ENCODE assay signal across 8 cellular contexts in genomic region chr6:31971993-31972708, GRCh38. TPM values are rescaled to one million over a fixed set of nuclear protein-coding genes. Genes with fewer than 3 reads are reported as not detected.
A peak's percentile ranks its signal among the peaks of the same experiment; 100 is the strongest.
DNase-seq lines count a peak whose midpoint lies in the region; ATAC-seq and TF ChIP-seq lines count a peak whose summit lies in the region.

Gene DXO, minus strand, starts transcription at chr6:31972138. Its CDS starts 463 bp downstream, at chr6:31971675.

- TF ChIP-seq CTCF in GM13976 (IDR thresholded peaks at IDR 0.05; ENCODE audit: borderline replicate concordance, control extremely low read depth, extremely low read depth, insufficient read depth, missing control alignments) (no peak), progenitor cell of endocrine pancreas (IDR thresholded peaks at IDR 0.05; ENCODE audit: unreplicated experiment) (no peak)

- peaks cover 24% of the 10 kb centered on the region for H3K36me3 Mint-ChIP-seq in progenitor cell of endocrine pancreas (ENCODE audit: insufficient read depth)

- intact Hi-C loops in T-helper 1 cell treated with Interleukin-12 subunit alpha and Interleukin-12 subunit beta and Interleukin-4 antibody, amounts not matched to agents 30 ng/mL and 1 ng/mL, for 36 hours (cut with micrococcal nuclease) = loop anchor here (1.0 to 10.0 kb wide), 9 partner anchors 13 to 1443 kb away; partner anchors contain the start of genes ATF6B, CCHCR1, CUTA and HLA-DPA1
- intact Hi-C loops in left cardiac atrium (cut with DNase I) = no loop called here

- ATAC-seq in HG02870 (IDR thresholded peaks at IDR 0.05; ENCODE audit: unreplicated experiment) (peak; percentile 83), left cardiac atrium (peak; percentile 94 to 97)

- in situ Hi-C loops in GM13976 (cut with MboI; ENCODE audit: low sequenced_read_pairs, unreplicated experiment) = no loop called here

- peaks cover 12% of the 10 kb centered on the region for H3K4me1 Mint-ChIP-seq in progenitor cell of endocrine pancreas (ENCODE audit: low read depth)

- peak within 1 kb of the TSS; percentile 100 for H3K27ac Mint-ChIP-seq in progenitor cell of endocrine pancreas

- no peaks in the 10 kb centered on the region for H3K9me3 Mint-ChIP-seq in progenitor cell of endocrine pancreas (ENCODE audit: low read depth)

- H3K4me3 Mint-ChIP-seq in progenitor cell of endocrine pancreas (ENCODE audit: low read depth) = peak within 1 kb of the TSS; percentile 95

- DNase-seq in GM13976 (ENCODE audit: low spot score) (peak; percentile 99), NCI-H146 treated with DMSO at 0.1 percent for 48 hours (lab: John Stamatoyannopoulos, UW; ENCODE audit: unreplicated experiment) (peak; percentile 91), amniotic stem cell (lab: John Stamatoyannopoulos, UW) (peak; percentile 99), left cardiac atrium (peak; percentile 97), progenitor cell of endocrine pancreas (ENCODE audit: low spot score, unreplicated experiment) (peak; percentile 85), ureter (ENCODE audit: low spot score) (peak; percentile 97)

- H3K27me3 Mint-ChIP-seq in progenitor cell of endocrine pancreas = no peaks in the 10 kb centered on the region

RNA-seq across cellular contexts. Expression of gene DXO, which starts in this region (rescaled TPM):
- 19.9 and 20.8 TPM in 2 replicates for total RNA-seq in T-helper 1 cell treated with Interleukin-12 subunit alpha and Interleukin-12 subunit beta and Interleukin-4 antibody, amounts not matched to agents 30 ng/mL and 1 ng/mL, for 36 hours
- total RNA-seq in left cardiac atrium = 10 to 100 TPM; 12.8 to 20.9 TPM
- 26.3 and 29.4 TPM in 2 replicates for total RNA-seq in progenitor cell of endocrine pancreas
- total RNA-seq in ureter = 29.3 TPM

Comparison
In these comparisons a context has a peak if more than half of its experiments do, and no peak if none do; other contexts are left out.
1. Peak in every context shown above with its lines: DNase-seq and ATAC-seq.